15 cellular contexts compared by ENCODE assay signal in genomic region chr6:162644153-162644552, GRCh38.
DNase-seq lines count a peak whose midpoint lies in the region; ATAC-seq and TF ChIP-seq lines count a peak whose summit lies in the region.
"Had no signal": no experiment of that assay in that cellular context is flagged by ENCODE, and none has a peak within 500 bp of the region (broad histone marks: within the 10 kb centered on the region; RNA-seq: fewer than 3 reads in every experiment).

No MANE protein-coding gene starts in this region.

- H3K27me3 ChIP-seq in cardiac muscle cell: no peaks in the 10 kb centered on the region
- no peaks in the 10 kb centered on the region for H3K27me3 ChIP-seq in heart right ventricle
- H3K27me3 ChIP-seq in Peyer's patch: no peaks in the 10 kb centered on the region

- no peak overlapping the region for H3K4me3 ChIP-seq in cardiac muscle cell
- no peak overlapping the region for H3K4me3 ChIP-seq in heart right ventricle
- H3K4me3 ChIP-seq in Peyer's patch: no peak overlapping the region
- H3K4me3 ChIP-seq: HAP-1 had no signal

- WGBS in heart right ventricle, 2 donors: 60% methylated on average over 2 of the region's 2 CpGs

- TF ChIP-seq POLR2A in Peyer's patch (IDR thresholded peaks at IDR 0.05): no peak

- TF ChIP-seq CTCF in cardiac muscle cell (IDR thresholded peaks at IDR 0.05; ENCODE audit: low read depth, low read length): no peak
- no peak for TF ChIP-seq CTCF in heart right ventricle (IDR thresholded peaks at IDR 0.05)
- TF ChIP-seq CTCF in Peyer's patch (IDR thresholded peaks at IDR 0.05): no peak

- ATAC-seq in heart right ventricle (peak in 6 of 8 donors; percentile 15 to 72 (median 37)), GM21381 (IDR thresholded peaks at IDR 0.05; ENCODE audit: unreplicated experiment) (no peak), HG03521 (IDR thresholded peaks at IDR 0.05; ENCODE audit: unreplicated experiment) (no peak)
- ATAC-seq: HepG2 had no signal

- peaks cover 12% of the 10 kb centered on the region for H3K4me1 ChIP-seq in cardiac muscle cell (ENCODE audit: low read depth)
- H3K4me1 ChIP-seq in heart right ventricle: peaks cover 0 to 26% (median 4%) of the 10 kb centered on the region in 9 donors
- H3K4me1 ChIP-seq in Peyer's patch: no peaks in the 10 kb centered on the region
- H3K4me1 ChIP-seq: HAP-1 had no signal

- DNase-seq in cardiac muscle cell (ENCODE audit: low read depth in 1 of 2, low spot score in 1 of 2): no peak
- DNase-seq in cardiac septum (ENCODE audit: low spot score): no peak
- no peak for DNase-seq in heart right ventricle
- peak; percentile 48 for DNase-seq in myocyte (ENCODE audit: low read depth)
- DNase-seq in Peyer's patch: no peak
- no peak for DNase-seq in activated CD8-positive, alpha-beta memory T cell treated with anti-CD3 and anti-CD28 coated beads, Interleukin-2, amount 50 U/mL, for 4 hours
- DNase-seq: ACHN; CD4-positive, alpha-beta memory T cell; DND-41; GDM1 had no signal

- H3K36me3 ChIP-seq in cardiac muscle cell: no peaks in the 10 kb centered on the region
- H3K36me3 ChIP-seq in heart right ventricle: no peaks in the 10 kb centered on the region
- H3K36me3 ChIP-seq in Peyer's patch: no peaks in the 10 kb centered on the region
- H3K36me3 ChIP-seq: HAP-1 had no signal

- H3K27ac ChIP-seq in cardiac muscle cell (peak overlapping the region; percentile 3), heart right ventricle (no peak overlapping the region), Peyer's patch (no peak overlapping the region)
- H3K27ac ChIP-seq: C4-2B had no signal

- H3K9me3 ChIP-seq in cardiac muscle cell (ENCODE audit: low read depth) (no peaks in the 10 kb centered on the region), heart right ventricle (no peaks in the 10 kb centered on the region), Peyer's patch (no peaks in the 10 kb centered on the region)
- H3K9me3 ChIP-seq: HAP-1 had no signal

- intact Hi-C loops in cardiac septum (cut with DNase I): no loop called here
- intact Hi-C loops in heart right ventricle (cut with DNase I): no loop called here

Comparison
In these comparisons a context has a peak if more than half of its experiments do, and no peak if none do; other contexts are left out.
1. ATAC-seq: peak in heart right ventricle (6 of 8); none in GM21381 (single experiment) and HG03521 (single experiment).